15 cellular contexts compared by ENCODE assay signal in genomic region chr11:8094656-8095055, GRCh38. TPM values are rescaled to one million over a fixed set of nuclear protein-coding genes. Genes with fewer than 3 reads are reported as not detected.
"Had no signal": no experiment of that assay in that cellular context is flagged by ENCODE, and none has a peak within 500 bp of the region (broad histone marks: within the 10 kb centered on the region; RNA-seq: fewer than 3 reads in every experiment).

No MANE protein-coding gene starts in this region.

- H3K9me3 ChIP-seq: gastrocnemius medialis, lower lobe of right lung, neutrophil, tibial artery, vagina had no signal

- H3K4me1 Mint-ChIP-seq: activated B cell treated with CpG ODN at 0.5 μM for 24 hours had no signal

- H3K4me1 ChIP-seq: gastrocnemius medialis had no signal

- H3K4me3 ChIP-seq: cardiac muscle cell, gastrocnemius medialis, lower lobe of right lung, tibial artery, vagina had no signal

- H3K36me3 ChIP-seq: gastrocnemius medialis, lower lobe of right lung, neutrophil had no signal

- H3K4me3 Mint-ChIP-seq: activated B cell treated with CpG ODN at 0.5 μM for 24 hours; activated CD4-positive, alpha-beta T cell treated with anti-CD3 and anti-CD28 coated beads, Interleukin-2, amount 10 ng/mL, durations not matched to agents 24 days and 14 days; T-helper 1 cell treated with Interleukin-12 subunit alpha and Interleukin-12 subunit beta and Interleukin-4 antibody, amounts not matched to agents 30 μg/mL and 1 μg/mL, for 36 hours had no signal

- ATAC-seq: gastrocnemius medialis, lower lobe of right lung, SK-N-SH treated with all-trans-retinoic acid at 6 μM for 48 hours had no signal

- DNase-seq: activated B cell treated with CpG ODN at 0.5 μM for 24 hours; activated CD4-positive, alpha-beta T cell treated with anti-CD3 and anti-CD28 coated beads, Interleukin-2, amount 10 ng/mL, durations not matched to agents 24 days and 14 days; activated gamma-delta T cell; effector CD4-positive, alpha-beta T cell; gastrocnemius medialis; kidney; lower lobe of right lung; midbrain; stimulated activated CD4-positive, alpha-beta T cell treated with anti-CD3 and anti-CD28 coated beads, Interleukin-4, amount 100 ng/mL, for 1 hour had no signal

- H3K27me3 ChIP-seq: cardiac muscle cell, gastrocnemius medialis, neutrophil, tibial artery, vagina had no signal

- H3K27ac ChIP-seq: cardiac muscle cell, gastrocnemius medialis, lower lobe of right lung, neutrophil, tibial artery had no signal

- H3K27ac Mint-ChIP-seq: activated B cell treated with CpG ODN at 0.5 μM for 24 hours; activated CD4-positive, alpha-beta T cell treated with anti-CD3 and anti-CD28 coated beads, Interleukin-2, amount 10 ng/mL, durations not matched to agents 24 days and 14 days; T-helper 1 cell treated with Interleukin-12 subunit alpha and Interleukin-12 subunit beta and Interleukin-4 antibody, amounts not matched to agents 30 μg/mL and 1 μg/mL, for 36 hours had no signal

- H3K9me3 Mint-ChIP-seq: activated B cell treated with CpG ODN at 0.5 μM for 24 hours; activated CD4-positive, alpha-beta T cell treated with anti-CD3 and anti-CD28 coated beads, Interleukin-2, amount 10 ng/mL, durations not matched to agents 24 days and 14 days; T-helper 1 cell treated with Interleukin-12 subunit alpha and Interleukin-12 subunit beta and Interleukin-4 antibody, amounts not matched to agents 30 μg/mL and 1 μg/mL, for 36 hours had no signal

- H3K27me3 Mint-ChIP-seq: activated B cell treated with CpG ODN at 0.5 μM for 24 hours; activated CD4-positive, alpha-beta T cell treated with anti-CD3 and anti-CD28 coated beads, Interleukin-2, amount 10 ng/mL, durations not matched to agents 24 days and 14 days had no signal

RNA-seq across cellular contexts. Expression of gene TUB, which starts 13.6 kb away (rescaled TPM):
- total RNA-seq: activated B cell treated with CpG ODN at 0.5 μM for 24 hours had no signal
